4 cellular contexts compared by ENCODE assay signal in genomic region chr7:72412121-72412618, GRCh38. TPM values are rescaled to one million over a fixed set of nuclear protein-coding genes. Genes with fewer than 3 reads are reported as not detected.
"Had no signal": no experiment of that assay in that cellular context is flagged by ENCODE, and none has a peak within 500 bp of the region (broad histone marks: within the 10 kb centered on the region; RNA-seq: fewer than 3 reads in every experiment).

TSS of gene CALN1 (minus strand) at chr7:72412338.

RNA-seq across cellular contexts. Expression of gene CALN1, which starts in this region (rescaled TPM):
- total RNA-seq: HT-29, NCI-H460, Right ventricle myocardium superior, SJSA1 had no signal
